14 cellular contexts compared by ENCODE assay signal in genomic region chr11:514606-515005, GRCh38.
"Had no signal": no experiment of that assay in that cellular context is flagged by ENCODE, and none has a peak within 500 bp of the region (broad histone marks: within the 10 kb centered on the region; RNA-seq: fewer than 3 reads in every experiment).

No MANE protein-coding gene starts in this region.

- H3K4me1 ChIP-seq: upper lobe of right lung had no signal

- H3K27me3 ChIP-seq: brain microvascular endothelial cell, right atrium auricular region, upper lobe of right lung had no signal

- H3K9me3 ChIP-seq: right atrium auricular region, upper lobe of right lung had no signal

- ATAC-seq: activated CD4-positive, CD25-positive, alpha-beta regulatory T cell treated with anti-CD3 and anti-CD28 coated beads, Interleukin-2, amount 50 U/mL, for 24 hours; natural killer cell treated with Interleukin-12 subunit alpha and Interleukin-12 subunit beta and Interleukin-15 and Interleukin-18, amount 100 ng/mL, for 72 hours; upper lobe of right lung had no signal

- H3K27ac ChIP-seq: brain microvascular endothelial cell, left ventricle myocardium inferior, right atrium auricular region, upper lobe of right lung had no signal

- H3K4me3 ChIP-seq: left ventricle myocardium inferior, right atrium auricular region, upper lobe of right lung had no signal

- DNase-seq: activated naive CD4-positive, alpha-beta T cell; activated T-cell treated with anti-CD3 and anti-CD28 coated beads for 4 hours; brain microvascular endothelial cell; cerebellar nuclear complex; effector memory CD4-positive, alpha-beta T cell; left ventricle myocardium inferior; mesenchymal stem cell; occipital lobe; small intestine; SW 1271; upper lobe of right lung had no signal
